Comparison of ENCODE assay signal across 10 cellular contexts in genomic region chr10:10872035-10872673, GRCh38.
A peak's percentile ranks its signal among the peaks of the same experiment; 100 is the strongest.
DNase-seq lines count a peak whose midpoint lies in the region; ATAC-seq and TF ChIP-seq lines count a peak whose summit lies in the region.
"Had no signal": no experiment of that assay in that cellular context is flagged by ENCODE, and none has a peak within 500 bp of the region (broad histone marks: within the 10 kb centered on the region; RNA-seq: fewer than 3 reads in every experiment).

No MANE protein-coding gene starts in this region.

- WGBS in body of pancreas, 2 donors: 23 to 24% methylated on average over 6 of the region's 6 CpGs

- intact Hi-C loops in body of pancreas (cut with DNase I) (no loop called here), sciatic nerve (cut with DNase I) (no loop called here)

- peak overlapping the region in 1 of 4 donors; percentile 25 for H3K27ac ChIP-seq in body of pancreas

- H3K4me1 ChIP-seq in body of pancreas: no peaks in the 10 kb centered on the region
- H3K4me1 ChIP-seq: adrenal gland had no signal

- no peak overlapping the region for H3K4me3 ChIP-seq in body of pancreas
- H3K4me3 ChIP-seq: adrenal gland had no signal

- no peak for TF ChIP-seq POLR2A in body of pancreas (IDR thresholded peaks at IDR 0.05)

- no peak for TF ChIP-seq CTCF in body of pancreas (IDR thresholded peaks at IDR 0.05)

- DNase-seq in ELF-1 (ENCODE audit: low read depth, low spot score): peak; percentile 50
- peak in 1 of 4 donors; percentile 13 for DNase-seq in body of pancreas
- peak; percentile 67 for DNase-seq in hepatic stellate cell (ENCODE audit: low spot score)
- no peak for DNase-seq in sciatic nerve (ENCODE audit: low spot score)
- no peak for DNase-seq in NK-92 treated with Interleukin-12 subunit alpha and Interleukin-12 subunit beta, amount 100 ng/mL, for 24 hours (lab: John Stamatoyannopoulos, UW)
- DNase-seq in NK-92 (lab: John Stamatoyannopoulos, UW; ENCODE audit: unreplicated experiment): no peak
- DNase-seq: T1000 had no signal

- H3K36me3 ChIP-seq in body of pancreas (replicated peaks in 1 of 2; ENCODE audit: insufficient read depth in 1 of 2, low read depth in 2 of 2): no peaks in the 10 kb centered on the region
- H3K36me3 ChIP-seq: adrenal gland had no signal

- peaks cover 0 to 4% of the 10 kb centered on the region in 2 donors for H3K27me3 ChIP-seq in body of pancreas
- H3K27me3 ChIP-seq: adrenal gland had no signal

- H3K9me3 ChIP-seq in body of pancreas: no peaks in the 10 kb centered on the region
- H3K9me3 ChIP-seq: adrenal gland had no signal

- peak; percentile 69 for ATAC-seq in body of pancreas
- peak; percentile 98 for ATAC-seq in sciatic nerve
- ATAC-seq in GM19328 (IDR thresholded peaks at IDR 0.05; ENCODE audit: unreplicated experiment): no peak
- no peak for ATAC-seq in GM18861 (IDR thresholded peaks at IDR 0.05; ENCODE audit: unreplicated experiment)

Comparison
In these comparisons a context has a peak if more than half of its experiments do, and no peak if none do; other contexts are left out.
1. DNase-seq: peak in ELF-1 (single experiment) and hepatic stellate cell (single experiment); none in sciatic nerve (single experiment), NK-92 treated with Interleukin-12 subunit alpha and Interleukin-12 subunit beta, amount 100 ng/mL, for 24 hours (single experiment) and NK-92 (single experiment).
2. ATAC-seq: peak in body of pancreas (single experiment) and sciatic nerve (single experiment); none in GM19328 (single experiment) and GM18861 (single experiment).